In genomic region chr5:141717043-141717442, GRCh38 we compare ENCODE assay signal across 28 cellular contexts. TPM values are rescaled to one million over a fixed set of nuclear protein-coding genes. Genes with fewer than 3 reads are reported as not detected.
DNase-seq lines count a peak whose midpoint lies in the region; ATAC-seq, FAIRE-seq and TF ChIP-seq lines count a peak whose summit lies in the region.
"Had no signal": no experiment of that assay in that cellular context is flagged by ENCODE, and none has a peak within 500 bp of the region (broad histone marks: within the 10 kb centered on the region; RNA-seq: fewer than 3 reads in every experiment).

No MANE protein-coding gene starts in this region.

- no peaks in the 10 kb centered on the region for H3K79me2 ChIP-seq in GM12878 (ENCODE audit: control insufficient read depth, insufficient read depth, low read length)

- no peak for TF ChIP-seq CTCF in GM12878 (IDR thresholded peaks at IDR 0.05 in 2 of 3, conservative IDR thresholded peaks at IDR 0.05 in 1 of 3; ENCODE audit: control insufficient read depth in 2 of 3, extremely low read depth in 1 of 3, insufficient read depth in 1 of 3, low read depth in 3 of 3, low read length in 3 of 3)

- H3K4me3 ChIP-seq in GM12878 = no peak overlapping the region
- H3K4me3 ChIP-seq: gastroesophageal sphincter, psoas muscle, stomach had no signal

- CTCF ChIA-PET in GM12878 (lab: Yijun Ruan, JAX) = interaction anchor here (0.8 to 1.6 kb wide), 3 partner anchors 14 to 244 kb away, joined by 3 to 4 read pairs (median 4); no protein-coding TSS in a partner anchor

- no peak for TF ChIP-seq EP300 in GM12878 (IDR thresholded peaks at IDR 0.05; ENCODE audit: borderline replicate concordance in 1 of 2, control insufficient read depth in 1 of 2, low read depth in 2 of 2, low read length in 2 of 2)

- no peak for TF ChIP-seq POLR2A in GM12878 (IDR thresholded peaks at IDR 0.05; ENCODE audit: low read depth, low read length)

- H3K27ac ChIP-seq in GM12878 (ENCODE audit: control insufficient read depth, insufficient read depth) = no peak overlapping the region
- H3K27ac ChIP-seq: gastroesophageal sphincter, psoas muscle, stomach had no signal

- POLR2A ChIA-PET in GM12878 (lab: Charles Lee) = no interaction called here

- no peaks in the 10 kb centered on the region for H3K9me3 ChIP-seq in GM12878 (replicated peaks; ENCODE audit: control insufficient read depth, insufficient read depth, low read length)
- H3K9me3 ChIP-seq: gastroesophageal sphincter, psoas muscle, stomach had no signal

- no peak for TF ChIP-seq RAD21 in GM12878 (IDR thresholded peaks at IDR 0.05; ENCODE audit: insufficient read depth, low read depth, low read length)

- RAD21 ChIA-PET in GM12878 (lab: Charles Lee; ENCODE audit: unreplicated experiment) = no interaction called here

- in situ Hi-C loops in GM12878 (cut with MboI) = no loop called here

- SMC1A ChIA-PET in GM12878 (lab: Charles Lee; ENCODE audit: uncharacterized antibody, unreplicated experiment) = no interaction called here

- H3K27me3 ChIP-seq in GM12878 (replicated peaks in 1 of 2; ENCODE audit: control insufficient read depth in 2 of 2, insufficient read depth in 2 of 2, low read length in 1 of 2) = peaks cover 0 to 3% of the 10 kb centered on the region in 2 experiments; a peak in 2 of 4 replicates

- BruUV-seq in GM12878 (replicated peaks; lab: Mats Ljungman, UMichigan) = no TSS peak

- no peak overlapping the region for H3K9ac ChIP-seq in GM12878 (ENCODE audit: control insufficient read depth, insufficient read depth, low read length)

- 0% methylated on average over 3 of the region's 3 CpGs for WGBS in GM12878 (ENCODE audit: insufficient coverage, insufficient replicate concordance, low lambda C conversion rate, missing lambda C conversion rate)

- H3K4me1 ChIP-seq in GM12878 (ENCODE audit: control insufficient read depth, insufficient read depth, low read length) = peaks cover 2% of the 10 kb centered on the region
- H3K4me1 ChIP-seq: gastroesophageal sphincter, psoas muscle had no signal

- H3K4me2 ChIP-seq in GM12878 (ENCODE audit: control insufficient read depth, insufficient read depth) = no peak overlapping the region

- no peaks in the 10 kb centered on the region for H4K20me1 ChIP-seq in GM12878 (ENCODE audit: control insufficient read depth, insufficient read depth)

- no peak overlapping the region for H2AFZ ChIP-seq in GM12878 (ENCODE audit: control insufficient read depth, low read depth, low read length)

- ATAC-seq in GM21515 (IDR thresholded peaks at IDR 0.05; ENCODE audit: unreplicated experiment) (peak; percentile 51), GM12878 (peak; percentile 72)
- ATAC-seq: activated naive CD4-positive, alpha-beta T cell treated with anti-CD3 and anti-CD28 coated beads, Interleukin-2, amount 50 U/mL, for 72 hours; gastroesophageal sphincter; left cardiac atrium; psoas muscle; sciatic nerve had no signal

- peak; percentile 8 for DNase-seq in GDM1 (lab: John Stamatoyannopoulos, UW)
- DNase-seq in Kasumi-1 (lab: John Stamatoyannopoulos, UW) = peak; percentile 34 to 42
- DNase-seq in GM12878 (ENCODE audit: low read depth, low spot score) = no peak
- no peak for DNase-seq in hippocampal formation (lab: John Stamatoyannopoulos, UW)
- DNase-seq in OCI-M1 (lab: John Stamatoyannopoulos, UW) = no peak
- no peak for DNase-seq in islet precursor cell
- DNase-seq in EL = no peak
- DNase-seq: activated CD8-positive, alpha-beta memory T cell treated with anti-CD3 and anti-CD28 coated beads for 24 hours; CD4-positive, alpha-beta memory T cell; effector CD4-positive, alpha-beta T cell; left cardiac atrium; NCI-H1092; NCI-H1694; NCI-H524; NK-92 treated with Interleukin-12 subunit alpha and Interleukin-12 subunit beta, amount 100 ng/mL, for 24 hours; psoas muscle; SHP77; stimulated activated CD8-positive, alpha-beta memory T cell treated with anti-CD3 and anti-CD28 coated beads, Interleukin-4, amount 100 ng/mL, for 48 hours; stomach; T-helper 2 cell had no signal

- FAIRE-seq in GM12878 (lab: Jason Lieb, UNC) = no peak
- FAIRE-seq: bronchial epithelial cell, colon, GM12892, H1 had no signal

- no peaks in the 10 kb centered on the region for H3K36me3 ChIP-seq in GM12878 (ENCODE audit: control insufficient read depth in 2 of 2, insufficient read depth in 2 of 2, low read length in 1 of 2)
- H3K36me3 ChIP-seq: gastroesophageal sphincter, stomach had no signal

- intact Hi-C loops in GM12878 (cut with micrococcal nuclease; ENCODE audit: unreplicated experiment) = no loop called here

TF ChIP-seq in GM12878, 131 proteins besides CTCF, POLR2A, EP300 and RAD21:
- no peak for TF ChIP-seq ZZZ3 (IDR thresholded peaks at IDR 0.05; ENCODE audit: control insufficient read depth, insufficient read length, low read depth)
- no peak for TF ChIP-seq PKNOX1 (IDR thresholded peaks at IDR 0.05)
- TF ChIP-seq SPI1 (IDR thresholded peaks at IDR 0.05; ENCODE audit: borderline replicate concordance, insufficient read depth, low read depth, low read length) = peak; percentile 70; the same call in 1 of the 2 replicates
- no peak for TF ChIP-seq SMAD5 (IDR thresholded peaks at IDR 0.05; ENCODE audit: low read depth)

RNA-seq across cellular contexts. Expression of gene ARAP3, which starts 35.0 kb away (rescaled TPM):
- not detected in 2 replicates for total RNA-seq in GM12878 (2013; cell fraction: nucleolus; rRNA removed)
- 0.05 TPM in 1 of 2 replicates, not detected in the other for total RNA-seq in GM12878 (2014; rRNA removed)
- not detected in 2 replicates for total RNA-seq in GM12878 (2014; rRNA removed; fragmentation: Illumina TruSeq; extraction: Trizol)
- total RNA-seq in GM12878 (2021) = 0.08 TPM in 2 replicates
- not detected for polyA plus RNA-seq in GM12878 (2011; ENCODE audit: low read depth)
- polyA plus RNA-seq in GM12878 (2011; rRNA removed) = not detected in 2 replicates
- not detected in 2 replicates for polyA plus RNA-seq in GM12878 (2011; cell fraction: cytosol; rRNA removed)
- 0.03 TPM in 1 of 2 replicates, not detected in the other for polyA plus RNA-seq in GM12878 (2011; cell fraction: nucleus; rRNA removed)
- polyA plus RNA-seq in GM12878 (2012) = 0.04 TPM in 1 of 2 replicates, not detected in the other
- polyA plus RNA-seq in GM12878 (2014; fragmentation: Illumina TruSeq; extraction: Trizol) = 0.01 and 0.05 TPM in 2 replicates
- polyA plus RNA-seq in GM12878 (2014; fragmentation: Nextera tagmentation; extraction: Ambion mirVana) = not detected
- not detected in 2 replicates for polyA plus RNA-seq in GM12878 (2014; rRNA removed)
- not detected for polyA plus RNA-seq in GM12878 (2016; fragmentation: Nextera tagmentation; extraction: Ambion mirVana)
- polyA minus RNA-seq in GM12878 (2011; rRNA and poly(A)+ RNA removed) = 0.29 TPM in 1 of 2 replicates, not detected in the other
- polyA minus RNA-seq in GM12878 (2011; cell fraction: cytosol; rRNA and poly(A)+ RNA removed) = not detected in 2 replicates
- polyA minus RNA-seq in GM12878 (2011; cell fraction: nucleus; rRNA and poly(A)+ RNA removed) = not detected in 2 replicates

Comparison
In these comparisons a context has a peak if more than half of its experiments do, and no peak if none do; other contexts are left out.
1. DNase-seq: peak in GDM1 (single experiment) and Kasumi-1 (2 of 2); none in GM12878 (single experiment), hippocampal formation (0 of 2), OCI-M1 (single experiment), islet precursor cell (single experiment) and EL (single experiment).